16 cellular contexts compared by ENCODE assay signal in genomic region chr2:207784898-207785297, GRCh38.
"Had no signal": no experiment of that assay in that cellular context is flagged by ENCODE, and none has a peak within 500 bp of the region (broad histone marks: within the 10 kb centered on the region; RNA-seq: fewer than 3 reads in every experiment).

No MANE protein-coding gene starts in this region.

- H3K4me1 Mint-ChIP-seq: activated naive CD4-positive, alpha-beta T cell treated with anti-CD3 and anti-CD28 coated beads, Interleukin-2, amount 50 U/mL, for 24 hours; stimulated activated effector memory CD8-positive, alpha-beta T cell treated with anti-CD3 and anti-CD28 coated beads, Interleukin-12 subunit alpha, Interleukin-12 subunit beta, amount 100 ng/mL, for 72 hours had no signal

- H3K4me1 ChIP-seq: ascending aorta, parathyroid adenoma had no signal

- H3K27ac ChIP-seq: ascending aorta, parathyroid adenoma, thoracic aorta, WERI-Rb-1 had no signal

- H3K9me3 Mint-ChIP-seq: activated naive CD4-positive, alpha-beta T cell treated with anti-CD3 and anti-CD28 coated beads, Interleukin-2, amount 50 U/mL, for 24 hours; activated T-cell treated with anti-CD3 and anti-CD28 coated beads, Interleukin-2, amount 50 U/mL, for 72 hours; effector memory CD8-positive, alpha-beta T cell; natural killer cell treated with Interleukin-12 subunit alpha and Interleukin-12 subunit beta and Interleukin-15 and Interleukin-18, amount 100 ng/mL, for 72 hours; stimulated activated effector memory CD8-positive, alpha-beta T cell treated with anti-CD3 and anti-CD28 coated beads, Interleukin-12 subunit alpha, Interleukin-12 subunit beta, amount 100 ng/mL, for 72 hours had no signal

- H3K27ac Mint-ChIP-seq: activated naive CD4-positive, alpha-beta T cell treated with anti-CD3 and anti-CD28 coated beads, Interleukin-2, amount 50 U/mL, for 24 hours; activated T-cell treated with anti-CD3 and anti-CD28 coated beads, Interleukin-2, amount 50 U/mL, for 72 hours; effector memory CD8-positive, alpha-beta T cell; natural killer cell treated with Interleukin-12 subunit alpha and Interleukin-12 subunit beta and Interleukin-15 and Interleukin-18, amount 100 ng/mL, for 72 hours; stimulated activated effector memory CD8-positive, alpha-beta T cell treated with anti-CD3 and anti-CD28 coated beads, Interleukin-12 subunit alpha, Interleukin-12 subunit beta, amount 100 ng/mL, for 72 hours had no signal

- H3K27me3 ChIP-seq: ascending aorta had no signal

- H3K36me3 ChIP-seq: ascending aorta, thoracic aorta, WERI-Rb-1 had no signal

- DNase-seq: activated CD4-positive, alpha-beta T cell treated with anti-CD3 and anti-CD28 coated beads for 1 hour; activated effector memory CD4-positive, alpha-beta T cell treated with anti-CD3 and anti-CD28 coated beads, Interleukin-2, amount 50 U/mL, for 16 hours; activated T-cell treated with anti-CD3 and anti-CD28 coated beads, Interleukin-2, amount 50 U/mL, for 72 hours; effector memory CD8-positive, alpha-beta T cell; foreskin melanocyte; glutamatergic neuron; hypothalamus; stimulated activated CD4-positive, alpha-beta T cell treated with anti-CD3 and anti-CD28 coated beads, Interleukin-4, amount 100 ng/mL, for 24 hours; T-helper 2 cell; WERI-Rb-1 had no signal

- H3K4me3 ChIP-seq: ascending aorta, thoracic aorta had no signal

- H3K4me3 Mint-ChIP-seq: activated naive CD4-positive, alpha-beta T cell treated with anti-CD3 and anti-CD28 coated beads, Interleukin-2, amount 50 U/mL, for 24 hours; activated T-cell treated with anti-CD3 and anti-CD28 coated beads, Interleukin-2, amount 50 U/mL, for 72 hours; effector memory CD8-positive, alpha-beta T cell; natural killer cell treated with Interleukin-12 subunit alpha and Interleukin-12 subunit beta and Interleukin-15 and Interleukin-18, amount 100 ng/mL, for 72 hours; stimulated activated effector memory CD8-positive, alpha-beta T cell treated with anti-CD3 and anti-CD28 coated beads, Interleukin-12 subunit alpha, Interleukin-12 subunit beta, amount 100 ng/mL, for 72 hours had no signal

- H3K9me3 ChIP-seq: ascending aorta, thoracic aorta had no signal

- H3K9ac ChIP-seq: parathyroid adenoma had no signal

- H3K36me3 Mint-ChIP-seq: activated naive CD4-positive, alpha-beta T cell treated with anti-CD3 and anti-CD28 coated beads, Interleukin-2, amount 50 U/mL, for 24 hours; natural killer cell treated with Interleukin-12 subunit alpha and Interleukin-12 subunit beta and Interleukin-15 and Interleukin-18, amount 100 ng/mL, for 72 hours; stimulated activated effector memory CD8-positive, alpha-beta T cell treated with anti-CD3 and anti-CD28 coated beads, Interleukin-12 subunit alpha, Interleukin-12 subunit beta, amount 100 ng/mL, for 72 hours had no signal

- H2AFZ ChIP-seq: parathyroid adenoma had no signal

- H3K79me2 ChIP-seq: parathyroid adenoma had no signal
